Comparison of ENCODE assay signal across 20 cellular contexts in the genomic region with DNA sequence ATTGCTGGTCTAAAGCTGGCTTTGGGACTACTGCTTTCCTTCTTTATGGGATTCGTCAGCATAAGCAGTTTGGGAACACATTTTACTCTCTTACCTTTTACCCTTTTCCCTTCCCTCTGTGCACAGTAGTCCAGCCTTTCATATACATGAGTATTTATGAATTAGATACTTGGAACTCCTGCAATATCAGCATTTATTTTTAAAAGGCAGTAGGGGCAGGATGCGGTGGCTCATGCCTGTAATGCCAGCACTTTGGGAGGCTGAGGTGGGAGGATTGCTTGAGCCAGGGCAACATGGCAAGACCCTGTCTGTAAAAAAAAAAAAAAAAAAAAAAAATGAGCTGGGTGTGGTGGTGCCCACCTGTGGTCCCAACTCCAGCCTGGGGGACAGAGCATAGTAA. TPM values are rescaled to one million over a fixed set of nuclear protein-coding genes. Genes with fewer than 3 reads are reported as not detected.
DNase-seq lines count a peak whose midpoint lies in the region; ATAC-seq and TF ChIP-seq lines count a peak whose summit lies in the region.
"Had no signal": no experiment of that assay in that cellular context is flagged by ENCODE, and none has a peak within 500 bp of the region (broad histone marks: within the 10 kb centered on the region; RNA-seq: fewer than 3 reads in every experiment).

No MANE protein-coding gene starts in this region.

- no peaks in the 10 kb centered on the region for H3K27me3 Mint-ChIP-seq in T-helper 17 cell
- no peaks in the 10 kb centered on the region for H3K27me3 Mint-ChIP-seq in central memory CD8-positive, alpha-beta T cell
- H3K27me3 Mint-ChIP-seq in activated T-helper 1 cell treated with anti-CD3 and anti-CD28 coated beads, Interleukin-12 subunit alpha, Interleukin-12 subunit beta, Interleukin-2, Interleukin-4 antibody, amounts not matched to agents 30 ng/mL and 10 ng/mL and 1 ng/mL, durations not matched to agents 14 hours and 24 hours and 36 hours (ENCODE audit: insufficient read depth) = peaks cover 4% of the 10 kb centered on the region
- H3K27me3 Mint-ChIP-seq: B cell, IgD-negative memory B cell had no signal

- intact Hi-C loops in activated T-helper 1 cell treated with anti-CD3 and anti-CD28 coated beads, Interleukin-12 subunit alpha, Interleukin-12 subunit beta, Interleukin-2, Interleukin-4 antibody, amounts not matched to agents 30 ng/mL and 10 ng/mL and 1 ng/mL, durations not matched to agents 14 hours and 24 hours and 36 hours (cut with micrococcal nuclease) = loop anchor here (5.0 kb wide), 4 partner anchors 177 to 942 kb away; a partner anchor contains a TSS

- ATAC-seq in T-helper 17 cell = no peak
- ATAC-seq in central memory CD8-positive, alpha-beta T cell (replicated peaks; ENCODE audit: extremely low read depth, poor library complexity, severe bottlenecking) = no peak
- no peak for ATAC-seq in GM21786 (IDR thresholded peaks at IDR 0.05; ENCODE audit: unreplicated experiment)
- ATAC-seq: CD8-positive, alpha-beta T cell; HCT116 had no signal

- peak; percentile 0 for DNase-seq in NCI-H82 (lab: John Stamatoyannopoulos, UW)
- DNase-seq in NCI-H82 treated with DMSO at 0.1 percent for 48 hours (lab: John Stamatoyannopoulos, UW; ENCODE audit: unreplicated experiment) = no peak
- no peak for DNase-seq in Karpas-422
- DNase-seq in T-helper 17 cell = no peak
- no peak for DNase-seq in central memory CD8-positive, alpha-beta T cell (ENCODE audit: low spot score in 2 of 2)
- DNase-seq in activated T-helper 1 cell treated with anti-CD3 and anti-CD28 coated beads, Interleukin-12 subunit alpha, Interleukin-12 subunit beta, Interleukin-2, Interleukin-4 antibody, amounts not matched to agents 30 ng/mL and 10 ng/mL and 1 ng/mL, durations not matched to agents 14 hours and 24 hours and 36 hours (ENCODE audit: low spot score) = no peak
- DNase-seq in MM.1S = no peak
- DNase-seq: Calu3; CD8-positive, alpha-beta T cell; DMS79 treated with DMSO at 0.1 percent for 48 hours; EL; GOT3; H7; HFFc6 had no signal

- H3K27me3 ChIP-seq in Karpas-422 (ENCODE audit: low read length) = no peaks in the 10 kb centered on the region
- no peaks in the 10 kb centered on the region for H3K27me3 ChIP-seq in MM.1S (replicated peaks; ENCODE audit: insufficient read depth, low read length)
- H3K27me3 ChIP-seq: BLaER1 treated with 17β-estradiol and CSF1 and Interleukin-3, amounts not matched to agents 10 nM and 100 nM had no signal

- H3K27ac Mint-ChIP-seq in T-helper 17 cell = peak overlapping the region; percentile 21
- peak overlapping the region; percentile 29 for H3K27ac Mint-ChIP-seq in central memory CD8-positive, alpha-beta T cell (ENCODE audit: low read depth)
- H3K27ac Mint-ChIP-seq in activated T-helper 1 cell treated with anti-CD3 and anti-CD28 coated beads, Interleukin-12 subunit alpha, Interleukin-12 subunit beta, Interleukin-2, Interleukin-4 antibody, amounts not matched to agents 30 ng/mL and 10 ng/mL and 1 ng/mL, durations not matched to agents 14 hours and 24 hours and 36 hours = no peak overlapping the region
- H3K27ac Mint-ChIP-seq: B cell; CD8-positive, alpha-beta T cell; HFFc6 had no signal

- H3K36me3 Mint-ChIP-seq in T-helper 17 cell (ENCODE audit: low read depth) = peaks cover 5% of the 10 kb centered on the region
- H3K36me3 Mint-ChIP-seq in central memory CD8-positive, alpha-beta T cell (ENCODE audit: insufficient read depth) = peaks cover 20% of the 10 kb centered on the region
- peaks cover 8% of the 10 kb centered on the region for H3K36me3 Mint-ChIP-seq in activated T-helper 1 cell treated with anti-CD3 and anti-CD28 coated beads, Interleukin-12 subunit alpha, Interleukin-12 subunit beta, Interleukin-2, Interleukin-4 antibody, amounts not matched to agents 30 ng/mL and 10 ng/mL and 1 ng/mL, durations not matched to agents 14 hours and 24 hours and 36 hours (ENCODE audit: low read depth)

- H3K9me3 ChIP-seq in Karpas-422 (ENCODE audit: low read length) = no peaks in the 10 kb centered on the region
- no peaks in the 10 kb centered on the region for H3K9me3 ChIP-seq in T-helper 17 cell (ENCODE audit: control insufficient read depth, low read length, poor library complexity, severe bottlenecking)
- H3K9me3 ChIP-seq in MM.1S (replicated peaks; ENCODE audit: insufficient read depth, low read length) = no peaks in the 10 kb centered on the region

- H3K4me2 ChIP-seq in Karpas-422 (ENCODE audit: low read depth, low read length, poor library complexity, severe bottlenecking) (peak overlapping the region; percentile 82), MM.1S (ENCODE audit: low read depth, low read length) (no peak overlapping the region)

- peaks cover 12% of the 10 kb centered on the region for H3K36me3 ChIP-seq in Karpas-422 (ENCODE audit: insufficient read depth, low read length)
- no peaks in the 10 kb centered on the region for H3K36me3 ChIP-seq in MM.1S (replicated peaks; ENCODE audit: insufficient read depth, low read length)

- H3K4me3 Mint-ChIP-seq in T-helper 17 cell = no peak overlapping the region
- H3K4me3 Mint-ChIP-seq in central memory CD8-positive, alpha-beta T cell = no peak overlapping the region
- H3K4me3 Mint-ChIP-seq in activated T-helper 1 cell treated with anti-CD3 and anti-CD28 coated beads, Interleukin-12 subunit alpha, Interleukin-12 subunit beta, Interleukin-2, Interleukin-4 antibody, amounts not matched to agents 30 ng/mL and 10 ng/mL and 1 ng/mL, durations not matched to agents 14 hours and 24 hours and 36 hours = no peak overlapping the region
- H3K4me3 Mint-ChIP-seq: B cell; CD8-positive, alpha-beta T cell; HFFc6 had no signal

- no peak for TF ChIP-seq CTCF in MM.1S (IDR thresholded peaks at IDR 0.05; ENCODE audit: low read length)

- H3K27ac ChIP-seq in Karpas-422 (ENCODE audit: low read length) (no peak overlapping the region), MM.1S (ENCODE audit: low read length) (no peak overlapping the region)
- H3K27ac ChIP-seq: 22Rv1; BLaER1 treated with 17β-estradiol and CSF1 and Interleukin-3, amounts not matched to agents 10 nM and 100 nM had no signal

- H3K4me1 ChIP-seq in Karpas-422 (ENCODE audit: low read length) = peaks cover 33% of the 10 kb centered on the region
- H3K4me1 ChIP-seq in MM.1S (ENCODE audit: low read length) = 0 out of 2 replicates have a peak, but pooled peaks cover 3% of the 10 kb centered on the region

- H3F3A ChIP-seq in MM.1S (ENCODE audit: insufficient read depth, low read length) = no peaks in the 10 kb centered on the region

- peaks cover 27% of the 10 kb centered on the region for H3K4me1 Mint-ChIP-seq in T-helper 17 cell
- peaks cover 27% of the 10 kb centered on the region for H3K4me1 Mint-ChIP-seq in central memory CD8-positive, alpha-beta T cell
- H3K4me1 Mint-ChIP-seq in activated T-helper 1 cell treated with anti-CD3 and anti-CD28 coated beads, Interleukin-12 subunit alpha, Interleukin-12 subunit beta, Interleukin-2, Interleukin-4 antibody, amounts not matched to agents 30 ng/mL and 10 ng/mL and 1 ng/mL, durations not matched to agents 14 hours and 24 hours and 36 hours (ENCODE audit: low read depth) = peaks cover 36% of the 10 kb centered on the region

- H3K79me2 ChIP-seq in Karpas-422 (ENCODE audit: low read length) (peaks cover 43% of the 10 kb centered on the region), MM.1S (ENCODE audit: low read length) (no peaks in the 10 kb centered on the region)

- H3K9me3 Mint-ChIP-seq in central memory CD8-positive, alpha-beta T cell = peaks cover 7% of the 10 kb centered on the region
- H3K9me3 Mint-ChIP-seq in activated T-helper 1 cell treated with anti-CD3 and anti-CD28 coated beads, Interleukin-12 subunit alpha, Interleukin-12 subunit beta, Interleukin-2, Interleukin-4 antibody, amounts not matched to agents 30 ng/mL and 10 ng/mL and 1 ng/mL, durations not matched to agents 14 hours and 24 hours and 36 hours = no peaks in the 10 kb centered on the region
- H3K9me3 Mint-ChIP-seq: CD8-positive, alpha-beta T cell; HFFc6 had no signal

- H3K9ac ChIP-seq in Karpas-422 (ENCODE audit: low read length) (no peak overlapping the region), MM.1S (ENCODE audit: low read length) (no peak overlapping the region)
- H3K9ac ChIP-seq: BLaER1 treated with 17β-estradiol and CSF1 and Interleukin-3, amounts not matched to agents 10 nM and 100 nM had no signal

- H2AFZ ChIP-seq in Karpas-422 (ENCODE audit: low read length) = no peak overlapping the region
- no peak overlapping the region for H2AFZ ChIP-seq in MM.1S (ENCODE audit: low read length)

- H3K9me2 ChIP-seq in Karpas-422 (replicated peaks; ENCODE audit: insufficient read depth, low read length) (no peaks in the 10 kb centered on the region), MM.1S (replicated peaks; ENCODE audit: insufficient read depth, low read length) (no peaks in the 10 kb centered on the region)

- H4K20me1 ChIP-seq in Karpas-422 (ENCODE audit: insufficient read depth, low read depth, low read length) (no peaks in the 10 kb centered on the region), MM.1S (ENCODE audit: insufficient read depth, low read length) (no peaks in the 10 kb centered on the region)
- H4K20me1 ChIP-seq: BLaER1 treated with 17β-estradiol and CSF1 and Interleukin-3, amounts not matched to agents 10 nM and 100 nM had no signal

- no peak overlapping the region for H3K4me3 ChIP-seq in Karpas-422 (ENCODE audit: low read length)
- no peak overlapping the region for H3K4me3 ChIP-seq in MM.1S (ENCODE audit: low read length)
- H3K4me3 ChIP-seq: BLaER1 treated with 17β-estradiol and CSF1 and Interleukin-3, amounts not matched to agents 10 nM and 100 nM had no signal

RNA-seq across cellular contexts. Expression of a gene that starts 3.0 kb away (rescaled TPM):
- total RNA-seq in Karpas-422 (2014; rRNA removed; shearing (Covaris generic); ENCODE audit: low replicate concordance) = 35.1 and 50.2 TPM in 2 replicates
- total RNA-seq in T-helper 17 cell = 10 to 100 TPM in 1 of 2 donors, 1 to 10 TPM in 1; 9.9 to 10.4 TPM
- total RNA-seq in activated T-helper 1 cell treated with anti-CD3 and anti-CD28 coated beads, Interleukin-12 subunit alpha, Interleukin-12 subunit beta, Interleukin-2, Interleukin-4 antibody, amounts not matched to agents 30 ng/mL and 10 ng/mL and 1 ng/mL, durations not matched to agents 14 hours and 24 hours and 36 hours = 12.0 and 13.7 TPM in 2 replicates
